In genomic region chr18:74251297-74252031, GRCh38 we compare ENCODE assay signal across 8 cellular contexts. TPM values are rescaled to one million over a fixed set of nuclear protein-coding genes. Genes with fewer than 3 reads are reported as not detected.
DNase-seq lines count a peak whose midpoint lies in the region; TF ChIP-seq lines count a peak whose summit lies in the region.

No MANE protein-coding gene starts in this region.

- H3K36me3 ChIP-seq in BLaER1 treated with 17β-estradiol and CSF1 and Interleukin-3, amounts not matched to agents 10 nM and 100 nM = peaks cover 0 to 29% (median 20%) of the 10 kb centered on the region in 11 experiments; a peak in 15 of 22 replicates
- no peaks in the 10 kb centered on the region for H3K36me3 ChIP-seq in endodermal cell (ENCODE audit: control insufficient read depth, insufficient read depth, low read length)

- 50 to 81% methylated on average over 2 to 3 of the region's 4 CpGs for WGBS in endodermal cell (ENCODE audit: insufficient coverage in 1 of 2, insufficient read length in 1 of 2), 2 experiments

- H3K4me1 Mint-ChIP-seq in endodermal cell (peaks cover 40% of the 10 kb centered on the region), neural crest cell (peaks cover 29% of the 10 kb centered on the region)
- peaks cover 9% of the 10 kb centered on the region for H3K4me1 Mint-ChIP-seq in activated CD4-positive, alpha-beta T cell treated with anti-CD3 and anti-CD28 coated beads, Interleukin-2, amount 10 ng/mL, durations not matched to agents 7 days and 5 days
- H3K4me1 Mint-ChIP-seq in activated CD4-positive, alpha-beta T cell treated with anti-CD3 and anti-CD28 coated beads, Interleukin-2, amount 10 ng/mL, durations not matched to agents 24 days and 14 days = peaks cover 24% of the 10 kb centered on the region

- no peak overlapping the region for H3K4me3 Mint-ChIP-seq in endodermal cell
- H3K4me3 Mint-ChIP-seq in neural crest cell = no peak overlapping the region
- H3K4me3 Mint-ChIP-seq in activated CD4-positive, alpha-beta T cell treated with anti-CD3 and anti-CD28 coated beads, Interleukin-2, amount 10 ng/mL, durations not matched to agents 7 days and 5 days = no peak overlapping the region
- no peak overlapping the region for H3K4me3 Mint-ChIP-seq in activated CD4-positive, alpha-beta T cell treated with anti-CD3 and anti-CD28 coated beads, Interleukin-2, amount 10 ng/mL, durations not matched to agents 24 days and 14 days

- POLR2A ChIA-PET in activated CD4-positive, alpha-beta T cell treated with anti-CD3 and anti-CD28 coated beads, Interleukin-2, amount 10 ng/mL, durations not matched to agents 7 days and 5 days (lab: Charles Lee) = no interaction called here

- DNase-seq in MV-4-11 (lab: John Stamatoyannopoulos, UW) (peak; percentile 93), endodermal cell (no peak), neural crest cell (ENCODE audit: low read depth, low spot score) (no peak), 8988T (no peak), NCI-H2171 (lab: John Stamatoyannopoulos, UW) (no peak)
- DNase-seq in activated CD4-positive, alpha-beta T cell treated with anti-CD3 and anti-CD28 coated beads, Interleukin-2, amount 10 ng/mL, durations not matched to agents 7 days and 5 days = no peak
- DNase-seq in activated CD4-positive, alpha-beta T cell treated with anti-CD3 and anti-CD28 coated beads, Interleukin-2, amount 10 ng/mL, durations not matched to agents 24 days and 14 days = no peak

- peaks cover 7 to 39% (median 22%) of the 10 kb centered on the region in 10 experiments for H3K4me1 ChIP-seq in BLaER1 treated with 17β-estradiol and CSF1 and Interleukin-3, amounts not matched to agents 10 nM and 100 nM
- H3K4me1 ChIP-seq in endodermal cell (ENCODE audit: control insufficient read depth, insufficient read depth, low read length) = peaks cover 22% of the 10 kb centered on the region

- no peaks in the 10 kb centered on the region for H4K20me1 ChIP-seq in BLaER1 treated with 17β-estradiol and CSF1 and Interleukin-3, amounts not matched to agents 10 nM and 100 nM

- no peaks in the 10 kb centered on the region for H3K27me3 Mint-ChIP-seq in endodermal cell (ENCODE audit: insufficient read depth)
- no peaks in the 10 kb centered on the region for H3K27me3 Mint-ChIP-seq in neural crest cell (ENCODE audit: low read depth)
- no peaks in the 10 kb centered on the region for H3K27me3 Mint-ChIP-seq in activated CD4-positive, alpha-beta T cell treated with anti-CD3 and anti-CD28 coated beads, Interleukin-2, amount 10 ng/mL, durations not matched to agents 7 days and 5 days
- H3K27me3 Mint-ChIP-seq in activated CD4-positive, alpha-beta T cell treated with anti-CD3 and anti-CD28 coated beads, Interleukin-2, amount 10 ng/mL, durations not matched to agents 24 days and 14 days = no peaks in the 10 kb centered on the region

- CTCF ChIA-PET in activated CD4-positive, alpha-beta T cell treated with anti-CD3 and anti-CD28 coated beads, Interleukin-2, amount 10 ng/mL, durations not matched to agents 7 days and 5 days (lab: Charles Lee) = no interaction called here

- no peaks in the 10 kb centered on the region for H3K9me3 Mint-ChIP-seq in endodermal cell
- H3K9me3 Mint-ChIP-seq in neural crest cell = no peaks in the 10 kb centered on the region
- H3K9me3 Mint-ChIP-seq in activated CD4-positive, alpha-beta T cell treated with anti-CD3 and anti-CD28 coated beads, Interleukin-2, amount 10 ng/mL, durations not matched to agents 7 days and 5 days = no peaks in the 10 kb centered on the region
- no peaks in the 10 kb centered on the region for H3K9me3 Mint-ChIP-seq in activated CD4-positive, alpha-beta T cell treated with anti-CD3 and anti-CD28 coated beads, Interleukin-2, amount 10 ng/mL, durations not matched to agents 24 days and 14 days

- peaks cover 23% of the 10 kb centered on the region for H3K36me3 Mint-ChIP-seq in endodermal cell (ENCODE audit: low read depth)
- peaks cover 17% of the 10 kb centered on the region for H3K36me3 Mint-ChIP-seq in neural crest cell (ENCODE audit: low read depth)
- no peaks in the 10 kb centered on the region for H3K36me3 Mint-ChIP-seq in activated CD4-positive, alpha-beta T cell treated with anti-CD3 and anti-CD28 coated beads, Interleukin-2, amount 10 ng/mL, durations not matched to agents 7 days and 5 days (ENCODE audit: low read depth)
- peaks cover 4% of the 10 kb centered on the region for H3K36me3 Mint-ChIP-seq in activated CD4-positive, alpha-beta T cell treated with anti-CD3 and anti-CD28 coated beads, Interleukin-2, amount 10 ng/mL, durations not matched to agents 24 days and 14 days (ENCODE audit: low read depth)

- H3K4me3 ChIP-seq in BLaER1 treated with 17β-estradiol and CSF1 and Interleukin-3, amounts not matched to agents 10 nM and 100 nM = no peak overlapping the region
- H3K4me3 ChIP-seq in endodermal cell (ENCODE audit: low read length) = no peak overlapping the region

- TF ChIP-seq CTCF in endodermal cell (conservative IDR thresholded peaks at IDR 0.05) (no peak), neural crest cell (conservative IDR thresholded peaks at IDR 0.05) (no peak)

- H3K9ac ChIP-seq in BLaER1 treated with 17β-estradiol and CSF1 and Interleukin-3, amounts not matched to agents 10 nM and 100 nM = peak overlapping the region in 3 of 11 experiments; percentile 16 to 52 (median 48); a peak in 5 of 22 replicates
- H3K9ac ChIP-seq in endodermal cell (ENCODE audit: extremely low read depth, low read length, poor library complexity, severe bottlenecking) = peak overlapping the region; percentile 23

- H3K9me3 ChIP-seq in BLaER1 treated with 17β-estradiol and CSF1 and Interleukin-3, amounts not matched to agents 10 nM and 100 nM (replicated peaks in 1 of 11) = no peaks in the 10 kb centered on the region
- H3K9me3 ChIP-seq in endodermal cell (ENCODE audit: control insufficient read depth, low read length) = no peaks in the 10 kb centered on the region

- no peaks in the 10 kb centered on the region for H3K27me3 ChIP-seq in BLaER1 treated with 17β-estradiol and CSF1 and Interleukin-3, amounts not matched to agents 10 nM and 100 nM
- H3K27me3 ChIP-seq in endodermal cell (ENCODE audit: control insufficient read depth, insufficient read depth, low read length, poor library complexity, severe bottlenecking) = no peaks in the 10 kb centered on the region

- peak overlapping the region in 6 of 11 experiments; percentile 35 to 70 (median 52); a peak in 11 of 22 replicates for H3K4me2 ChIP-seq in BLaER1 treated with 17β-estradiol and CSF1 and Interleukin-3, amounts not matched to agents 10 nM and 100 nM

- H3K27ac Mint-ChIP-seq in endodermal cell (peak overlapping the region; percentile 62), neural crest cell (ENCODE audit: unreplicated experiment) (peak overlapping the region; percentile 72)
- no peak overlapping the region for H3K27ac Mint-ChIP-seq in activated CD4-positive, alpha-beta T cell treated with anti-CD3 and anti-CD28 coated beads, Interleukin-2, amount 10 ng/mL, durations not matched to agents 7 days and 5 days
- no peak overlapping the region for H3K27ac Mint-ChIP-seq in activated CD4-positive, alpha-beta T cell treated with anti-CD3 and anti-CD28 coated beads, Interleukin-2, amount 10 ng/mL, durations not matched to agents 24 days and 14 days

- intact Hi-C loops in activated CD4-positive, alpha-beta T cell treated with anti-CD3 and anti-CD28 coated beads, Interleukin-2, amount 10 ng/mL, durations not matched to agents 24 days and 14 days (cut with micrococcal nuclease) = no loop called here

- peak overlapping the region in 10 of 11 experiments; percentile 2 to 79 (median 57); a peak in 17 of 22 replicates for H3K27ac ChIP-seq in BLaER1 treated with 17β-estradiol and CSF1 and Interleukin-3, amounts not matched to agents 10 nM and 100 nM
- no peak overlapping the region for H3K27ac ChIP-seq in endodermal cell (ENCODE audit: low read depth, low read length)

RNA-seq across cellular contexts. Expression of gene CYB5A, which starts 40.3 kb away (rescaled TPM):
- 100 to 1,000 TPM in 1 of 2 donors, 10 to 100 TPM in 1; 72.6 to 124 TPM for total RNA-seq in endodermal cell
- polyA plus RNA-seq in endodermal cell (2013, experiment 1 of 2) = 63.3 TPM
- 48.4 TPM for polyA plus RNA-seq in endodermal cell (2013, experiment 2 of 2)
- 38.1 and 46.5 TPM in 2 replicates for total RNA-seq in neural crest cell
- total RNA-seq in activated CD4-positive, alpha-beta T cell treated with anti-CD3 and anti-CD28 coated beads, Interleukin-2, amount 10 ng/mL, durations not matched to agents 7 days and 5 days = 10 to 100 TPM; 30.6 to 32.3 TPM
- total RNA-seq in activated CD4-positive, alpha-beta T cell treated with anti-CD3 and anti-CD28 coated beads, Interleukin-2, amount 10 ng/mL, durations not matched to agents 24 days and 14 days = 34.8 and 40.7 TPM in 2 replicates

Comparison
In these comparisons a context has a peak if more than half of its experiments do, and no peak if none do; other contexts are left out.
1. H3K27ac Mint-ChIP-seq: peak in endodermal cell (single experiment) and neural crest cell (single experiment); none in activated CD4-positive, alpha-beta T cell treated with anti-CD3 and anti-CD28 coated beads, Interleukin-2, amount 10 ng/mL, durations not matched to agents 7 days and 5 days (single experiment) and activated CD4-positive, alpha-beta T cell treated with anti-CD3 and anti-CD28 coated beads, Interleukin-2, amount 10 ng/mL, durations not matched to agents 24 days and 14 days (single experiment).